In the genomic region with DNA sequence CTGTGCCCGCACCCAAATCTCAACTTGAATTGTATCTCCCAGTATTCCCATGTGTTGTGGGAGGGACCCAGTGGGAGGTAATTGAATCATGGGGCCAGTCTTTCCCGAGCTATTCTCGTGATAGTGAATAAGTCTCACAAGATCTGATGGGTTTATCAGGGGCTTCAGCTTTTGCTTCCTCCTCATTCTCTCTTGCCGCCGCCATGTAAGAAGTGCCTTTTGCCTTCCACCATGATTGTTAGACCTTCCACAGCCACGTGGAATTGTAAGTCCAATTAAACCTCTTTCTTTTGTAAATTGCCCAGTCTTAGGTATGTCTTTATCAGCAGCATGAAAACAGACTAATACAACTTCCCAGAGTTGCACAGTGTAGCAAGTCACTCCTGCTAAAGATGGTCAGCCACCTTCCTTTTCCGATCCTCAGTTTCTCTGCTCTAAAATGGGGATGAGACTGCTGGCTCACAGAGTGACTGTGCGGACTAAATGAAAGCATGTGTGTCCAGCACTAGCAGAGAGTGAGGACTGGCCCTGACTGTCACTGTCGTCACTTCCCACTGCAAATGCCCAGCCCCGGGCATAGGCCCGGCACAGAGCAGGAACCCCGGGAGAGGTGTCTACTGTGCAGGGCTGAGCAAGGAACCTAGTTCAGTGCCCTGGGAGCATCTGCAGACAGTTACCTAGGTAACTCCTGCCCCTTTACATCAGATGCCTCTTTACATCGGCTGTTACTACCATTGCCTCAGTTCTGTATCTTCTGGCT, we compare ENCODE assay signal across 14 cellular contexts. TPM values are rescaled to one million over a fixed set of nuclear protein-coding genes. Genes with fewer than 3 reads are reported as not detected.
A peak's percentile ranks its signal among the peaks of the same experiment; 100 is the strongest.
DNase-seq lines count a peak whose midpoint lies in the region; TF ChIP-seq lines count a peak whose summit lies in the region.
"Had no signal": no experiment of that assay in that cellular context is flagged by ENCODE, and none has a peak within 500 bp of the region (broad histone marks: within the 10 kb centered on the region; RNA-seq: fewer than 3 reads in every experiment).

No MANE protein-coding gene starts in this region.

- no peak for TF ChIP-seq EP300 in esophagus muscularis mucosa (IDR thresholded peaks at IDR 0.05)

- no peak for TF ChIP-seq CTCF in A673 (conservative IDR thresholded peaks at IDR 0.05; ENCODE audit: low read depth, low read length)
- TF ChIP-seq CTCF in esophagus muscularis mucosa (IDR thresholded peaks at IDR 0.05) = no peak

- intact Hi-C loops in A673 (cut with micrococcal nuclease; ENCODE audit: unreplicated experiment) (no loop called here), esophagus muscularis mucosa (cut with DNase I) (no loop called here), posterior vena cava (cut with DNase I) (no loop called here)

- CTCF ChIA-PET in A673 (lab: Charles Lee) = no interaction called here

- H3K4me3 ChIP-seq in A673 (ENCODE audit: low read depth, low read length, poor library complexity, severe bottlenecking) (no peak overlapping the region), esophagus muscularis mucosa (no peak overlapping the region), HAP-1 (no peak overlapping the region), H7 (ENCODE audit: insufficient read depth, low read depth, low read length) (no peak overlapping the region)
- H3K4me3 ChIP-seq: left lung had no signal

- no peaks in the 10 kb centered on the region for H3K36me3 ChIP-seq in A673 (ENCODE audit: insufficient read depth, low read length, poor library complexity, severe bottlenecking)
- peaks cover 6 to 24% (median 17%) of the 10 kb centered on the region in 4 donors for H3K36me3 ChIP-seq in esophagus muscularis mucosa
- H3K36me3 ChIP-seq in HAP-1 (replicated peaks) = peaks cover 7% of the 10 kb centered on the region
- H3K36me3 ChIP-seq in H7 (replicated peaks; ENCODE audit: control insufficient read depth, insufficient read depth, low read length) = peaks cover 3% of the 10 kb centered on the region

- peaks cover 10% of the 10 kb centered on the region for H3K9me3 ChIP-seq in A673 (ENCODE audit: low read depth, low read length, poor library complexity, severe bottlenecking)
- H3K9me3 ChIP-seq in esophagus muscularis mucosa = no peaks in the 10 kb centered on the region
- H3K9me3 ChIP-seq in HAP-1 = peaks cover 16% of the 10 kb centered on the region
- H3K9me3 ChIP-seq: left lung had no signal

- H3K27me3 ChIP-seq in A673 (replicated peaks; ENCODE audit: insufficient read depth, low read depth, low read length, poor library complexity) (no peaks in the 10 kb centered on the region), esophagus muscularis mucosa (no peaks in the 10 kb centered on the region), HAP-1 (ENCODE audit: low read depth) (no peaks in the 10 kb centered on the region), H7 (ENCODE audit: control insufficient read depth, insufficient read depth, low read length) (no peaks in the 10 kb centered on the region)
- H3K27me3 ChIP-seq: left lung had no signal

- WGBS in esophagus muscularis mucosa = 90% methylated on average over 12 of the region's 13 CpGs

- no peak for DNase-seq in A673 (ENCODE audit: low spot score)
- DNase-seq in RPMI7951 (ENCODE audit: low read depth) = peak; percentile 29
- no peak for DNase-seq in esophagus muscularis mucosa (ENCODE audit: extremely low spot score)
- DNase-seq in posterior vena cava (ENCODE audit: low spot score) = peak; percentile 61
- no peak for DNase-seq in nucleus accumbens (lab: John Stamatoyannopoulos, UW)
- DNase-seq in HAP-1 (ENCODE audit: low spot score in 2 of 2) = no peak
- DNase-seq in COR-L47 (lab: John Stamatoyannopoulos, UW) = no peak
- DNase-seq in H7 = no peak
- DNase-seq: activated B cell treated with CpG ODN at 0.5 μM for 24 hours; activated naive CD4-positive, alpha-beta T cell treated with anti-CD3 and anti-CD28 coated beads, Interleukin-2, amount 50 U/mL, for 16 hours; left lung; naive thymus-derived CD4-positive, alpha-beta T cell; stimulated activated naive CD8-positive, alpha-beta T cell treated with anti-CD3 and anti-CD28 coated beads, Interleukin-15, amount 100 ng/mL, for 72 hours; SW 1271 had no signal

- H3K4me1 ChIP-seq in A673 (ENCODE audit: insufficient read depth, low read length, poor library complexity, severe bottlenecking) (peaks cover 20% of the 10 kb centered on the region), esophagus muscularis mucosa (peaks cover 25 to 45% (median 29%) of the 10 kb centered on the region in 4 donors), HAP-1 (peaks cover 27% of the 10 kb centered on the region)

- POLR2A ChIA-PET in A673 (lab: Charles Lee; ENCODE audit: low non-redundant PET) = no interaction called here

- H3K27ac ChIP-seq in A673 (ENCODE audit: low read depth, low read length, poor library complexity, severe bottlenecking) = peak overlapping the region; percentile 73
- peak overlapping the region in 3 of 4 donors; percentile 21 to 54 (median 31) for H3K27ac ChIP-seq in esophagus muscularis mucosa (replicated peaks in 1 of 4)
- H3K27ac ChIP-seq: left lung had no signal

- in situ Hi-C loops in HAP-1 (cut with MboI; ENCODE audit: low sequenced_read_pairs) = no loop called here

- BruUV-seq in A673 (replicated peaks; lab: Mats Ljungman, UMichigan) = no TSS peak

- TF ChIP-seq POLR2A in esophagus muscularis mucosa (IDR thresholded peaks at IDR 0.05; ENCODE audit: low read depth) = no peak

RNA-seq across cellular contexts. Expression of gene TSKU, which starts 9.5 kb away (rescaled TPM):
- total RNA-seq in A673 (2021) = 25.3 and 29.0 TPM in 2 replicates
- total RNA-seq in RPMI7951 (2014; rRNA removed; shearing (Covaris generic)) = 45.2 and 52.2 TPM in 2 replicates
- total RNA-seq in esophagus muscularis mucosa = 10 to 100 TPM; 19.1 to 60.6 (median 47.1) TPM
- 10 to 100 TPM; 64.0 to 77.6 TPM for total RNA-seq in posterior vena cava
- total RNA-seq in H7 (2014; rRNA removed; shearing (Covaris generic)) = 53.3 and 68.8 TPM in 2 replicates
- total RNA-seq: activated B cell treated with CpG ODN at 0.5 μM for 24 hours had no signal

Comparison
In these comparisons a context has a peak if more than half of its experiments do, and no peak if none do; other contexts are left out.
1. DNase-seq: peak in RPMI7951 (single experiment) and posterior vena cava (single experiment); none in A673 (single experiment), esophagus muscularis mucosa (single experiment), nucleus accumbens (0 of 56), HAP-1 (0 of 2), COR-L47 (single experiment) and H7 (single experiment).